ENCODE assay signal across 1 cellular context in the genomic region with DNA sequence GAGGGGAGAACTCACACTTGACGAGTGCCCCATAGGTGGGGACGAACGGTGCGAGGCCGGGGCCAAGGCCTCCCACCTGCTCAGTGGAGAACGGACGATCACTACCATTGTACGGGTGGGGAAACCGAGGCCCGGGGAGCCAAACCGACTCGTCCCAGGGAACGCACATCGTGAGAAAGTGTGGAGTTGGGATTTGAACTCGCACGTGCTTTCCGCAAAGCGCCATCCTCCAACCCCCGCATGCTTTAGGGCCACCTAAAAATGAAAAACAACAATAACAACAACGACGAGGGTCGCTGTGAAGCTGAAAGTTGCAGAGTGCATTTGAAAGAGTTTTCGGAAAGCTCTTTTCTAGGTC.
A peak's percentile ranks its signal among the peaks of the same experiment; 100 is the strongest.
TF ChIP-seq lines count a peak whose summit lies in the region.

No MANE protein-coding gene starts in this region.

TF ChIP-seq in K562, 482 proteins besides CTCF, POLR2A, EP300 and RAD21 (continued from another document):
- peak; percentile 8; the same call in 1 of the 2 replicates for TF ChIP-seq RB1 (IDR thresholded peaks at IDR 0.05; ENCODE audit: low read depth)
- peak; percentile 37; the same call in 1 of the 2 replicates for TF ChIP-seq MIER1 (IDR thresholded peaks at IDR 0.05; ENCODE audit: low read depth)
- TF ChIP-seq KDM4B (IDR thresholded peaks at IDR 0.05; ENCODE audit: borderline replicate concordance in 2 of 2, low read depth in 1 of 2), result no peak
- TF ChIP-seq CHD1 (IDR thresholded peaks at IDR 0.05; ENCODE audit: low read length), result peak; percentile 53
- no peak for TF ChIP-seq ZNF699 (CRISPR knock-in tag; IDR thresholded peaks at IDR 0.05; ENCODE audit: insufficient replicate concordance)
TF ChIP-seq in K562: peak in this region for 20.
